In the genomic region with DNA sequence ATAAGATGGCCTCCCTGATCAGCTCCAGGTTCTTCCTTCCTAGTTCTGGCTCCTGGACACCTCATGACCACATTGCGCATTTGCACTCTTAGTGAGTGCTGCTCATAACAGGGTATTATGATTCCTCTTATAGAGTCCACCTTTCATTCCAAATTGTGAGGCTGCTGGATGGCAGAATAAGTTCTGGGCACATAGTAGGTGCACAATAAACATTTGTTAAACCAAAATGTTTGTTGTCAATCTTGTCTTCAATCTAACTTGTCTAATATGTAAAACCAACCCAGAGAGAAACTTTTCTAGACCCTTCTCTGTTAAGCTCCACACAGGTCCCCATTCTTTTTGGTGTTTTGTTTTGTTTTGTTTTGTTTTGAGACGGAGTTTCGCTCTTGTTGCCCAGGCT, we compare ENCODE assay signal across 19 cellular contexts. TPM values are rescaled to one million over a fixed set of nuclear protein-coding genes. Genes with fewer than 3 reads are reported as not detected.
DNase-seq lines count a peak whose midpoint lies in the region; ATAC-seq, FAIRE-seq and TF ChIP-seq lines count a peak whose summit lies in the region.
"Had no signal": no experiment of that assay in that cellular context is flagged by ENCODE, and none has a peak within 500 bp of the region (broad histone marks: within the 10 kb centered on the region; RNA-seq: fewer than 3 reads in every experiment).

No MANE protein-coding gene starts in this region.

- POLR2A ChIA-PET in HepG2 (lab: Yijun Ruan, JAX), result no interaction called here

- H3K27ac ChIP-seq in liver (ENCODE audit: low read depth in 1 of 2, low read length in 2 of 2) (peak overlapping the region; percentile 74 to 87), HepG2 (ENCODE audit: extremely low read length, insufficient read depth, low read length) (no peak overlapping the region), esophagus squamous epithelium (peak overlapping the region in 3 of 4 donors; percentile 75 to 79 (median 76)), prostate gland (peak overlapping the region; percentile 96 to 98), vagina (peak overlapping the region; percentile 83)

- in situ Hi-C loops in HepG2 (cut with HindIII; ENCODE audit: extremely low pct_ligation_motif_present, low pct_unique_long_range_greater_than_20kb), result loop anchor here (5.0 kb wide), 2 partner anchors 145 to 225 kb away; no protein-coding TSS in a partner anchor

- H3K36me3 Mint-ChIP-seq in activated T-cell treated with anti-CD3 and anti-CD28 coated beads, Interleukin-2, amount 50 U/mL, for 4 hours (ENCODE audit: insufficient read depth), result no peaks in the 10 kb centered on the region
- H3K36me3 Mint-ChIP-seq: memory B cell; stimulated activated memory B cell treated with anti-CD40 and anti-IgM and Interleukin-4, amounts not matched to agents 10 μg/mL and 1 μg/mL and 100 μg/mL, for 72 hours had no signal

- no TSS peak for BruUV-seq in HepG2 (replicated peaks; lab: Mats Ljungman, UMichigan)

- H3K4me3 ChIP-seq in liver (ENCODE audit: low read depth in 1 of 3, low read length in 3 of 3) (no peak overlapping the region), HepG2 (replicated peaks in 1 of 3; ENCODE audit: insufficient read depth in 1 of 3, low read depth in 2 of 3, low read length in 3 of 3) (no peak overlapping the region), esophagus squamous epithelium (peak overlapping the region in 1 of 4 donors; percentile 60), prostate gland (no peak overlapping the region), vagina (peak overlapping the region; percentile 43 to 47)

- intact Hi-C loops in HepG2 (cut with micrococcal nuclease; ENCODE audit: unreplicated experiment) (loop anchor here (1.0 kb wide), 2 partner anchors 143 to 224 kb away; no protein-coding TSS in a partner anchor), esophagus squamous epithelium (cut with DNase I) (no loop called here), prostate gland (cut with DNase I) (loop anchor here (1.0 to 5.0 kb wide), 2 partner anchors 45 to 224 kb away; no protein-coding TSS in a partner anchor), vagina (cut with DNase I) (loop anchor here (5.0 kb wide), 1 partner anchor 225 kb away; no protein-coding TSS in a partner anchor)

- WGBS in liver, result 94% methylated on average over 3 of the region's 3 CpGs
- WGBS in HepG2 (ENCODE audit: low lambda C conversion rate), result 87% methylated on average over 3 of the region's 3 CpGs
- WGBS in esophagus squamous epithelium, 2 donors, result 85 to 98% methylated on average over 3 of the region's 3 CpGs
- 86% methylated on average over 3 of the region's 3 CpGs for WGBS in prostate gland

- no peaks in the 10 kb centered on the region for H3K9me3 Mint-ChIP-seq in activated T-cell treated with anti-CD3 and anti-CD28 coated beads, Interleukin-2, amount 50 U/mL, for 4 hours
- H3K9me3 Mint-ChIP-seq: activated CD4-positive, alpha-beta memory T cell treated with anti-CD3 and anti-CD28 coated beads, Interleukin-2, amount 10 ng/mL, durations not matched to agents 7 days and 5 days; activated naive CD8-positive, alpha-beta T cell treated with anti-CD3 and anti-CD28 coated beads, Interleukin-2, amount 50 U/mL, for 24 hours; memory B cell; stimulated activated memory B cell treated with anti-CD40 and anti-IgM and Interleukin-4, amounts not matched to agents 10 μg/mL and 1 μg/mL and 100 μg/mL, for 72 hours had no signal

- TF ChIP-seq EP300 in HepG2 (IDR thresholded peaks at IDR 0.05; ENCODE audit: low read depth in 2 of 2, low read length in 2 of 2), result no peak
- TF ChIP-seq EP300 in HepG2 (CRISPR knock-in tag; IDR thresholded peaks at IDR 0.05; ENCODE audit: borderline replicate concordance), result no peak

- TF ChIP-seq POLR2A in HepG2 (IDR thresholded peaks at IDR 0.05; ENCODE audit: insufficient read depth in 1 of 2, low read depth in 2 of 2, low read length in 2 of 2) (no peak), esophagus squamous epithelium (IDR thresholded peaks at IDR 0.05) (no peak), prostate gland (IDR thresholded peaks at IDR 0.05) (no peak), vagina (IDR thresholded peaks at IDR 0.05) (no peak)

- H3K4me1 ChIP-seq in liver (ENCODE audit: control insufficient read depth in 4 of 4, insufficient read depth in 4 of 4, low read length in 3 of 4), result peaks cover 4 to 16% (median 8%) of the 10 kb centered on the region in 4 donors
- peaks cover 5% of the 10 kb centered on the region; the same call in 1 of the 2 replicates for H3K4me1 ChIP-seq in HepG2 (ENCODE audit: insufficient read depth, low read length)
- H3K4me1 ChIP-seq in esophagus squamous epithelium, result peaks cover 0 to 26% (median 8%) of the 10 kb centered on the region in 3 donors
- H3K4me1 ChIP-seq in prostate gland (replicated peaks), result peaks cover 13% of the 10 kb centered on the region
- H3K4me1 ChIP-seq in vagina, result peaks cover 32% of the 10 kb centered on the region

- no peak for TF ChIP-seq RAD21 in liver (IDR thresholded peaks at IDR 0.05)
- no peak for TF ChIP-seq RAD21 in HepG2 (CRISPR knock-in tag; IDR thresholded peaks at IDR 0.05)

- TF ChIP-seq CTCF in liver (IDR thresholded peaks at IDR 0.05; ENCODE audit: low read depth, low read length, missing input control), result no peak
- no peak for TF ChIP-seq CTCF in HepG2 (CRISPR knock-in tag; IDR thresholded peaks at IDR 0.05)
- no peak for TF ChIP-seq CTCF in esophagus squamous epithelium (IDR thresholded peaks at IDR 0.05)
- no peak for TF ChIP-seq CTCF in prostate gland (IDR thresholded peaks at IDR 0.05)
- no peak for TF ChIP-seq CTCF in vagina (IDR thresholded peaks at IDR 0.05)

- no peaks in the 10 kb centered on the region for H3K4me1 Mint-ChIP-seq in activated T-cell treated with anti-CD3 and anti-CD28 coated beads, Interleukin-2, amount 50 U/mL, for 4 hours (ENCODE audit: low read depth)
- H3K4me1 Mint-ChIP-seq: memory B cell had no signal

- no peak overlapping the region for H3K4me2 ChIP-seq in HepG2 (ENCODE audit: low read depth, low read length)

- DNase-seq in HepG2 (ENCODE audit: low spot score), result no peak
- no peak for DNase-seq in esophagus squamous epithelium (lab: John Stamatoyannopoulos, UW)
- DNase-seq in prostate gland (ENCODE audit: low spot score), result no peak
- DNase-seq in vagina (ENCODE audit: extremely low spot score in 2 of 2), result no peak
- DNase-seq in GM03348 (ENCODE audit: low spot score), result no peak
- no peak for DNase-seq in dermis blood vessel endothelial cell
- no peak for DNase-seq in activated T-cell treated with anti-CD3 and anti-CD28 coated beads, Interleukin-2, amount 50 U/mL, for 4 hours
- DNase-seq: activated CD4-positive, alpha-beta memory T cell treated with anti-CD3 and anti-CD28 coated beads, Interleukin-2, amount 10 ng/mL, durations not matched to agents 7 days and 5 days; activated naive CD8-positive, alpha-beta T cell treated with anti-CD3 and anti-CD28 coated beads, Interleukin-2, amount 50 U/mL, for 24 hours; NCI-H1417 had no signal

- CTCF ChIA-PET in HepG2 (lab: Yijun Ruan, JAX; ENCODE audit: low intra/inter-chr PET ratio, low total read pairs), result interaction anchor here (2.1 to 2.4 kb wide), 2 partner anchors 143 to 225 kb away, joined by 10 to 46 read pairs; no protein-coding TSS in a partner anchor

- no peaks in the 10 kb centered on the region for H3K79me2 ChIP-seq in HepG2 (ENCODE audit: insufficient read depth, low read length)

- no peak overlapping the region for H2AFZ ChIP-seq in HepG2 (ENCODE audit: low read length)

- no peaks in the 10 kb centered on the region for H4K20me1 ChIP-seq in HepG2 (ENCODE audit: insufficient read depth, low read length)

- FAIRE-seq in HepG2 (lab: Jason Lieb, UNC), result no peak
- FAIRE-seq: endometrium, frontal cortex had no signal

- no peak for ATAC-seq in HepG2
- no peak for ATAC-seq in activated T-cell treated with anti-CD3 and anti-CD28 coated beads, Interleukin-2, amount 50 U/mL, for 4 hours
- ATAC-seq: activated naive CD8-positive, alpha-beta T cell treated with anti-CD3 and anti-CD28 coated beads, Interleukin-2, amount 50 U/mL, for 24 hours had no signal

- H3K4me3 Mint-ChIP-seq in activated T-cell treated with anti-CD3 and anti-CD28 coated beads, Interleukin-2, amount 50 U/mL, for 4 hours, result no peak overlapping the region
- H3K4me3 Mint-ChIP-seq: activated CD4-positive, alpha-beta memory T cell treated with anti-CD3 and anti-CD28 coated beads, Interleukin-2, amount 10 ng/mL, durations not matched to agents 7 days and 5 days; activated naive CD8-positive, alpha-beta T cell treated with anti-CD3 and anti-CD28 coated beads, Interleukin-2, amount 50 U/mL, for 24 hours; activated T-helper 1 cell treated with anti-CD3 and anti-CD28 coated beads, Interleukin-12 subunit alpha, Interleukin-12 subunit beta, Interleukin-2, Interleukin-4 antibody, amounts not matched to agents 30 ng/mL and 10 ng/mL and 1 ng/mL, durations not matched to agents 14 hours and 24 hours and 36 hours; memory B cell had no signal

- H3K27me3 Mint-ChIP-seq in activated T-cell treated with anti-CD3 and anti-CD28 coated beads, Interleukin-2, amount 50 U/mL, for 4 hours (ENCODE audit: low read depth), result peaks cover 4% of the 10 kb centered on the region

- H3K36me3 ChIP-seq in liver (ENCODE audit: control insufficient read depth in 4 of 4, insufficient read depth in 3 of 4, low read depth in 1 of 4, low read length in 3 of 4) (no peaks in the 10 kb centered on the region), HepG2 (replicated peaks in 1 of 2; ENCODE audit: control insufficient read depth in 1 of 2, insufficient read depth in 2 of 2, low read length in 2 of 2) (no peaks in the 10 kb centered on the region), esophagus squamous epithelium (no peaks in the 10 kb centered on the region), prostate gland (no peaks in the 10 kb centered on the region), vagina (no peaks in the 10 kb centered on the region)

- H3K9me3 ChIP-seq in liver (ENCODE audit: control insufficient read depth in 4 of 4, low read length in 3 of 4), result no peaks in the 10 kb centered on the region
- H3K9me3 ChIP-seq in HepG2 (ENCODE audit: low read length), result no peaks in the 10 kb centered on the region
- no peaks in the 10 kb centered on the region for H3K9me3 ChIP-seq in esophagus squamous epithelium
- no peaks in the 10 kb centered on the region for H3K9me3 ChIP-seq in prostate gland
- no peaks in the 10 kb centered on the region for H3K9me3 ChIP-seq in vagina

- H3K27me3 ChIP-seq in liver (ENCODE audit: control insufficient read depth in 4 of 4, insufficient read depth in 4 of 4, low read length in 3 of 4), result no peaks in the 10 kb centered on the region
- H3K27me3 ChIP-seq in HepG2 (ENCODE audit: control insufficient read depth in 1 of 2, insufficient read depth in 2 of 2, low read length in 2 of 2), result peaks cover 0 to 10% of the 10 kb centered on the region in 2 experiments; a peak in 1 of 5 replicates
- H3K27me3 ChIP-seq in esophagus squamous epithelium, result peaks cover 0 to 11% (median 1%) of the 10 kb centered on the region in 4 donors
- no peaks in the 10 kb centered on the region for H3K27me3 ChIP-seq in prostate gland (replicated peaks; ENCODE audit: insufficient read depth)
- no peaks in the 10 kb centered on the region for H3K27me3 ChIP-seq in vagina

- peak overlapping the region in 1 of 2 donors; percentile 45 for H3K9ac ChIP-seq in liver (ENCODE audit: low read depth in 1 of 2, low read length in 2 of 2)
- no peak overlapping the region for H3K9ac ChIP-seq in HepG2 (ENCODE audit: insufficient read depth, low read depth, low read length)

RNA-seq across cellular contexts. Expression of gene ZBTB16, which starts 22.6 kb away (rescaled TPM):
- total RNA-seq in liver (100 to 1,000 TPM in 1 of 2 donors, 1 to 10 TPM in 1; 8.9 to 140 TPM), HepG2 (2016; rRNA removed; fragmentation: Illumina TruSeq; extraction: Trizol) (not detected in 2 replicates), esophagus squamous epithelium (100 to 1,000 TPM in 1 of 4 donors, 10 to 100 TPM in 3; 10.4 to 137 (median 18.8) TPM), prostate gland (100 to 1,000 TPM; 171 to 230 TPM), vagina (243 TPM), dermis blood vessel endothelial cell (23.1 and 34.7 TPM in 2 replicates)
- polyA plus RNA-seq in liver (10 to 100 TPM; 18.7 to 50.4 TPM), HepG2 (2011; rRNA removed) (not detected in 2 replicates)
- total RNA-seq in HepG2 (2016; cell fraction: cytosol; rRNA removed; fragmentation: Illumina TruSeq; extraction: Trizol; ENCODE audit: low read depth), result not detected in 2 replicates
- not detected in 2 replicates for total RNA-seq in HepG2 (2016; cell fraction: insoluble cytoplasmic fraction; rRNA removed; fragmentation: Illumina TruSeq; extraction: Trizol)
- total RNA-seq in HepG2 (2016; cell fraction: membrane; rRNA removed; fragmentation: Illumina TruSeq; extraction: Trizol), result not detected in 2 replicates
- not detected in 2 replicates for total RNA-seq in HepG2 (2016; cell fraction: nucleus; rRNA removed; fragmentation: Illumina TruSeq; extraction: Trizol)
- polyA plus RNA-seq in HepG2 (2011; cell fraction: cytosol; rRNA removed), result not detected in 2 replicates
- not detected in 2 replicates for polyA plus RNA-seq in HepG2 (2011; cell fraction: nucleus; rRNA removed)
- polyA plus RNA-seq in HepG2 (2012), result not detected in 2 replicates
- not detected in 2 replicates for polyA plus RNA-seq in HepG2 (2016; cell fraction: cytosol; fragmentation: Illumina TruSeq; extraction: Trizol; ENCODE audit: low read depth)
- polyA plus RNA-seq in HepG2 (2016; cell fraction: insoluble cytoplasmic fraction; fragmentation: Illumina TruSeq; extraction: Trizol; ENCODE audit: low read depth), result not detected in 2 replicates
- polyA plus RNA-seq in HepG2 (2016; cell fraction: membrane; fragmentation: Illumina TruSeq; extraction: Trizol; ENCODE audit: low read depth), result not detected in 2 replicates
- not detected in 2 replicates for polyA plus RNA-seq in HepG2 (2016; cell fraction: nucleus; fragmentation: Illumina TruSeq; extraction: Trizol; ENCODE audit: insufficient read depth, low read depth)
- not detected in 2 replicates for polyA minus RNA-seq in HepG2 (2011; rRNA and poly(A)+ RNA removed; ENCODE audit: low replicate concordance)
- polyA minus RNA-seq in HepG2 (2011; cell fraction: cytosol; rRNA and poly(A)+ RNA removed), result not detected in 2 replicates
- not detected in 2 replicates for polyA minus RNA-seq in HepG2 (2011; cell fraction: nucleus; rRNA and poly(A)+ RNA removed)
- 1 to 10 TPM; 3.4 to 4.4 (median 4.1) TPM for total RNA-seq in activated T-cell treated with anti-CD3 and anti-CD28 coated beads, Interleukin-2, amount 50 U/mL, for 4 hours
- total RNA-seq: H4, RPMI7951, smooth muscle cell had no signal
- polyA plus RNA-seq: smooth muscle cell had no signal

Comparison
In these comparisons a context has a peak if more than half of its experiments do, and no peak if none do; other contexts are left out.
1. H3K4me3 ChIP-seq: peak in vagina (2 of 2); none in liver (0 of 3), HepG2 (0 of 3) and prostate gland (0 of 2).